Comparison of ENCODE assay signal across 8 cellular contexts in the genomic region with DNA sequence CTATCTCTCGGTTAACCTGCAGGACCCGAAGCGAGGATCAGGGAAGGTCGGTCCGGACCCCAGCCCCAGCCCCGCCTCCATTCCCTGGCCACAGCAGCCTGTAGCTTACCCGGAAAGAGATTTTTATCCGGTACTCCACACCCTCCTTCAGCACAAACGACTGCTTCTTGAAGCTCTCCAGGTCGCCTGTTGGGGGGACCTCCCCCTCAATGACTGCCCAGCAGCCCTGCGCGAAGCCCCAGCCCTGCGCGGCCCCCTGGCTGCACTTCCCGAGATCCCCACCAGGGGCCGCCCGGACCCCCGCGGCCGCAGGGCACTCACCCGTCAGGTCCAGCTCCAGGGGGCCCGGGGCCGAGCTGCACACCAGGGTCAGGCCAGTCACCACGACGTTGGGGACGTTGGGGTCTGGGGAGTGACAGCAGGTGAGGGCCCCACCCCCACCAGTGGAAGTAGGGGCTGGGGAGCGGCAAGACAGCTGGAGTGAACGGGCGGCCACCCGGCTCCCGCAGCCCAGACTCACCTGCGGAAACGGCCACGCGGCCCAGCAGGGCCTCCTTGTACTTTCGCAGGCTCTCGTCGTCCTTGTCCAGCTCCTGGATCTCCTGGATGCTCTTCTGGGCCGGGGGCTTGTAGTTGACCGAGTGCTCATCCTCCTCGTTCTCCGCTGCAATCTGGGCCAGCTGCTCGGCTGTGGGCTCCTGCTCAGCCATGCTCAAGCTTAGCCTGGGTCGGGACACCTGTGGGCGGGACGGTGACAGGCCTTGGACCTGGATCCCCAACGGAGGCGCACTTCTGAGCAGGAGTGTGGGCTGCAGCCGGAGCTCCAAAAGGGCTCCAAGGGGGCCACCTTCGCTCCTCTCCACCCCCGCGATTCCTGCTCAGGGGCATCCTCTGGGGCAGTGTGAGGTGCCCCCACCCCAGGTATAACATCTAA. TPM values are rescaled to one million over a fixed set of nuclear protein-coding genes. Genes with fewer than 3 reads are reported as not detected.
A peak's percentile ranks its signal among the peaks of the same experiment; 100 is the strongest.
DNase-seq lines count a peak whose midpoint lies in the region; ATAC-seq and TF ChIP-seq lines count a peak whose summit lies in the region.

No MANE protein-coding gene starts in this region.

- TF ChIP-seq CTCF in sigmoid colon (IDR thresholded peaks at IDR 0.05), result peak; percentile 82 to 96 (median 90)

- no peaks in the 10 kb centered on the region for H3K9me3 ChIP-seq in sigmoid colon

- peaks cover 0 to 63% (median 55%) of the 10 kb centered on the region in 4 donors for H3K4me1 ChIP-seq in sigmoid colon

- peak; percentile 39 for DNase-seq in Daoy (ENCODE audit: low read depth)
- peak; percentile 33 to 36 for DNase-seq in Kasumi-1 (lab: John Stamatoyannopoulos, UW)
- peak; percentile 45 for DNase-seq in activated naive CD4-positive, alpha-beta T cell treated with anti-CD3 and anti-CD28 coated beads, Interleukin-2, amount 50 U/mL, for 16 hours
- peak; percentile 65 for DNase-seq in left ventricle myocardium superior
- DNase-seq in sigmoid colon, result peak; percentile 73
- no peak for DNase-seq in kidney glomerular epithelial cell (lab: John Stamatoyannopoulos, UW)

- peak overlapping the region; percentile 98 to 100 (median 99) for H3K27ac ChIP-seq in sigmoid colon

- TF ChIP-seq EP300 in sigmoid colon (IDR thresholded peaks at IDR 0.05), result no peak

- TF ChIP-seq POLR2A in sigmoid colon (IDR thresholded peaks at IDR 0.05), result no peak

- no peaks in the 10 kb centered on the region for H3K27me3 ChIP-seq in sigmoid colon

- 27 to 37% methylated on average over 52 of the region's 52 CpGs for WGBS in sigmoid colon, 2 donors

- peak overlapping the region; percentile 37 to 99 (median 84) for H3K4me3 ChIP-seq in sigmoid colon

- ATAC-seq in left ventricle myocardium superior, result peak; percentile 23
- no peak for ATAC-seq in HG02642 (IDR thresholded peaks at IDR 0.05; ENCODE audit: poor library complexity, unreplicated experiment)
- no peak for ATAC-seq in HG02852 (IDR thresholded peaks at IDR 0.05; ENCODE audit: unreplicated experiment)

- intact Hi-C loops in left ventricle myocardium superior (cut with micrococcal nuclease), result no loop called here
- intact Hi-C loops in sigmoid colon (cut with DNase I), result loop anchor here (2.0 to 5.0 kb wide), 4 partner anchors 21 to 228 kb away; a partner anchor contains a TSS

- peaks cover 8 to 32% (median 18%) of the 10 kb centered on the region in 4 donors for H3K36me3 ChIP-seq in sigmoid colon

RNA-seq across cellular contexts. Expression of a gene that starts 1.6 kb away (rescaled TPM):
- total RNA-seq in Daoy (2014; rRNA removed; shearing (Covaris generic)), result 138 and 216 TPM in 2 replicates
- total RNA-seq in left ventricle myocardium superior (114 TPM), sigmoid colon (10 to 100 TPM; 67.0 to 99.5 (median 74.1) TPM)
- 100 to 1,000 TPM; 252 to 452 (median 385) TPM for polyA plus RNA-seq in sigmoid colon

RNA-seq across cellular contexts. Expression of a gene that starts 9.2 kb away (rescaled TPM):
- 1,181 and 1,293 TPM in 2 replicates for total RNA-seq in Daoy (2014; rRNA removed; shearing (Covaris generic))
- total RNA-seq in left ventricle myocardium superior (362 TPM), sigmoid colon (100 to 1,000 TPM; 201 to 338 (median 268) TPM)
- 100 to 1,000 TPM; 153 to 750 (median 227) TPM for polyA plus RNA-seq in sigmoid colon

RNA-seq across cellular contexts. Expression of a gene that starts 21.9 kb away (rescaled TPM):
- total RNA-seq in Daoy (2014; rRNA removed; shearing (Covaris generic)), result 376 and 391 TPM in 2 replicates
- total RNA-seq in left ventricle myocardium superior (32.0 TPM), sigmoid colon (10 to 100 TPM; 39.2 to 44.0 (median 42.6) TPM)
- 10 to 100 TPM; 30.6 to 91.4 (median 35.4) TPM for polyA plus RNA-seq in sigmoid colon

RNA-seq across cellular contexts. Expression of a gene that starts 22.0 kb away (rescaled TPM):
- 149 and 250 TPM in 2 replicates for total RNA-seq in Daoy (2014; rRNA removed; shearing (Covaris generic))
- total RNA-seq in left ventricle myocardium superior (173 TPM), sigmoid colon (100 to 1,000 TPM in 3 of 4 donors, 10 to 100 TPM in 1; 93.3 to 185 (median 158) TPM)
- polyA plus RNA-seq in sigmoid colon, result 100 to 1,000 TPM; 198 to 203 (median 202) TPM

RNA-seq across cellular contexts. Expression of a gene that starts 32.5 kb away (rescaled TPM):
- total RNA-seq in Daoy (2014; rRNA removed; shearing (Covaris generic)), result 0.21 and 0.97 TPM in 2 replicates
- total RNA-seq in left ventricle myocardium superior (0.69 TPM), sigmoid colon (1 to 10 TPM in 1 of 4 donors, under 1 TPM in 2, not detected in 1; 0.27 to 1.8 (median 0.71) TPM)
- polyA plus RNA-seq in sigmoid colon, result under 1 TPM in 1 of 3 donors, not detected in 2; 0.87 TPM
